8 cellular contexts compared by ENCODE assay signal in the genomic region with DNA sequence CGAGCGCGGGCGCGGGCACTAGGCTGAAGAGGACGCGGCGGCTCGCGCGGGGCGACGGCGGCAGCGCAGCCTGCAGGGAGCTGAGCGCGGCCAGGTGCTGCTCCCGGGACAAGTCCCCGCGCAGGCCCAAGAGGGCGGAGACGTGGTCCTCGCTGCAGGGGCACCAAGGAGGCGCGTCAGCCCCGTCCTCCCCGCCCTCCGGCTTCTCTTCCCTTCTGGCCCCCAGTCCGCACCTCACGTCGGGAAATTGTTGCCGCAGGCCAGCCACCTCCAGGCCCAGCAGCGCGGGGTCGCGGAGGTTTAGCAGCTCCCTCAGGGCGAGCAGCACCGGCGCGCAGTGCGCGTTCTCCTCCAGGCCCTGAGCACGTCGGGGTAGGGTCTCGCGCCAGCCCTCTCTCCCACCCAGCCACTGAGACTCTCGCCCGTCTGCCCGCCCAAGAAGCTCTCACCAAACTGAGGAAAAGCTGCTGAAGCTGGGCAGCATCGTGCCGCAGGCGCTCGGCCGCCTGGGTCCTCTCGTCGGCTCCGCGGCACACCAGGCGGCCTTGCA. TPM values are rescaled to one million over a fixed set of nuclear protein-coding genes. Genes with fewer than 3 reads are reported as not detected.
DNase-seq lines count a peak whose midpoint lies in the region; ATAC-seq and TF ChIP-seq lines count a peak whose summit lies in the region.

No MANE protein-coding gene starts in this region.

- no peaks in the 10 kb centered on the region for H3K36me3 ChIP-seq in A673 (ENCODE audit: insufficient read depth, low read length, poor library complexity, severe bottlenecking)
- H3K36me3 ChIP-seq in SK-N-MC (ENCODE audit: insufficient read depth, low read length) = no peaks in the 10 kb centered on the region

- H3K27me3 ChIP-seq in A673 (replicated peaks; ENCODE audit: insufficient read depth, low read depth, low read length, poor library complexity) (no peaks in the 10 kb centered on the region), foreskin keratinocyte (no peaks in the 10 kb centered on the region)

- no TSS peak for BruUV-seq in A673 (replicated peaks; lab: Mats Ljungman, UMichigan)

- POLR2A ChIA-PET in A673 (lab: Charles Lee; ENCODE audit: low non-redundant PET) = interaction anchor here (0.7 kb wide), 1 partner anchor 12 kb away, joined by 3 read pairs; no protein-coding TSS in a partner anchor

- H3K4me3 ChIP-seq in A673 (ENCODE audit: low read depth, low read length, poor library complexity, severe bottlenecking) (peak overlapping the region; percentile 68), SK-N-MC (peak overlapping the region; percentile 85)

- no peak overlapping the region for H3K9ac ChIP-seq in SK-N-MC (ENCODE audit: insufficient read length)

- H3K9me3 ChIP-seq in A673 (ENCODE audit: low read depth, low read length, poor library complexity, severe bottlenecking) (no peaks in the 10 kb centered on the region), SK-N-MC (ENCODE audit: low read depth, low read length) (no peaks in the 10 kb centered on the region)

- CTCF ChIA-PET in A673 (lab: Charles Lee) = interaction anchor here (0.7 to 1.5 kb wide), 6 partner anchors 8 to 230 kb away, joined by 3 to 8 read pairs (median 4); partner anchors contain the start of gene NOL3

- no peak for DNase-seq in A673 (ENCODE audit: low spot score)
- DNase-seq in SK-N-MC (ENCODE audit: low read depth, low spot score) = no peak
- DNase-seq in foreskin keratinocyte = no peak
- peak; percentile 35 for DNase-seq in retina
- DNase-seq in globus pallidus (ENCODE audit: low spot score) = no peak
- no peak for DNase-seq in GM03348 (ENCODE audit: low spot score)

- peaks cover 14% of the 10 kb centered on the region for H3K4me1 ChIP-seq in A673 (ENCODE audit: insufficient read depth, low read length, poor library complexity, severe bottlenecking)
- no peaks in the 10 kb centered on the region for H3K4me1 ChIP-seq in foreskin keratinocyte

- ATAC-seq in GM19463 (IDR thresholded peaks at IDR 0.05; ENCODE audit: unreplicated experiment) = peak; percentile 6
- ATAC-seq in foreskin keratinocyte = peak; percentile 2
- ATAC-seq in GM21367 (IDR thresholded peaks at IDR 0.05; ENCODE audit: unreplicated experiment) = no peak

- TF ChIP-seq CTCF in A673 (conservative IDR thresholded peaks at IDR 0.05; ENCODE audit: low read depth, low read length) = no peak
- no peak for TF ChIP-seq CTCF in foreskin keratinocyte (conservative IDR thresholded peaks at IDR 0.05)

- intact Hi-C loops in A673 (cut with micrococcal nuclease; ENCODE audit: unreplicated experiment) = loop anchor here (1.0 kb wide), 1 partner anchor 207 kb away; no protein-coding TSS in a partner anchor

- peak overlapping the region; percentile 99 for H3K27ac ChIP-seq in A673 (ENCODE audit: low read depth, low read length, poor library complexity, severe bottlenecking)
- no peak overlapping the region for H3K27ac ChIP-seq in SK-N-MC
- no peak overlapping the region for H3K27ac ChIP-seq in foreskin keratinocyte

RNA-seq across cellular contexts. Expression of gene MATCAP1, which starts 0.8 kb away (rescaled TPM):
- total RNA-seq in A673 (2021) = 33.9 and 36.8 TPM in 2 replicates
- total RNA-seq in foreskin keratinocyte = 10.0 and 11.0 TPM in 2 replicates
- polyA plus RNA-seq in foreskin keratinocyte = 6.9 and 8.7 TPM in 2 replicates

RNA-seq across cellular contexts. Expression of gene EXOC3L1, which starts 5.4 kb away (rescaled TPM):
- 0.32 and 0.42 TPM in 2 replicates for total RNA-seq in A673 (2021)
- not detected in 2 replicates for total RNA-seq in foreskin keratinocyte
- polyA plus RNA-seq in foreskin keratinocyte = 0.13 TPM in 1 of 2 replicates, not detected in the other

RNA-seq across cellular contexts. Expression of gene E2F4, which starts 7.4 kb away (rescaled TPM):
- total RNA-seq in A673 (2021) = 77.4 and 96.0 TPM in 2 replicates
- total RNA-seq in foreskin keratinocyte = 94.1 and 96.9 TPM in 2 replicates
- 74.1 and 82.2 TPM in 2 replicates for polyA plus RNA-seq in foreskin keratinocyte

RNA-seq across cellular contexts. Expression of gene NOL3, which starts 14.2 kb away (rescaled TPM):
- total RNA-seq in A673 (2021) (15.3 and 16.4 TPM in 2 replicates), foreskin keratinocyte (13.9 and 16.9 TPM in 2 replicates)
- polyA plus RNA-seq in foreskin keratinocyte = 19.7 and 22.1 TPM in 2 replicates

RNA-seq across cellular contexts. Expression of gene ELMO3, which starts 14.4 kb away (rescaled TPM):
- 3.3 and 4.7 TPM in 2 replicates for total RNA-seq in A673 (2021)
- total RNA-seq in foreskin keratinocyte = 35.7 and 41.2 TPM in 2 replicates
- polyA plus RNA-seq in foreskin keratinocyte = 38.6 and 46.7 TPM in 2 replicates
